ENCODE assay signal across 11 cellular contexts in genomic region chr5:53069626-53070025, GRCh38. TPM values are rescaled to one million over a fixed set of nuclear protein-coding genes. Genes with fewer than 3 reads are reported as not detected.
DNase-seq lines count a peak whose midpoint lies in the region; ATAC-seq and TF ChIP-seq lines count a peak whose summit lies in the region.
"Had no signal": no experiment of that assay in that cellular context is flagged by ENCODE, and none has a peak within 500 bp of the region (broad histone marks: within the 10 kb centered on the region; RNA-seq: fewer than 3 reads in every experiment).

No MANE protein-coding gene starts in this region.

- DNase-seq in HS-5 (ENCODE audit: low read depth) = peak; percentile 85
- peak; percentile 56 to 76 for DNase-seq in activated CD4-positive, alpha-beta T cell treated with anti-CD3 and anti-CD28 coated beads, Interleukin-2, amount 50 U/mL, for 48 hours
- no peak for DNase-seq in endothelial cell (ENCODE audit: low spot score)
- peak; percentile 38 to 69 (median 55) for DNase-seq in stimulated activated CD4-positive, alpha-beta T cell treated with anti-CD3 and anti-CD28 coated beads, TNF-alpha, amount 100 ng/mL, for 48 hours (ENCODE audit: low read depth in 3 of 3)
- no peak for DNase-seq in HT-29 (ENCODE audit: low spot score)
- no peak for DNase-seq in left lobe of liver (ENCODE audit: low spot score)
- no peak for DNase-seq in sciatic nerve (ENCODE audit: low spot score)
- no peak for DNase-seq in A673 (ENCODE audit: low spot score)
- DNase-seq: H7 had no signal

- H3K4me3 ChIP-seq in A673 (ENCODE audit: low read depth, low read length, poor library complexity, severe bottlenecking) = no peak overlapping the region

- H3K27me3 ChIP-seq in A673 (replicated peaks; ENCODE audit: insufficient read depth, low read depth, low read length, poor library complexity) = no peaks in the 10 kb centered on the region

- no peak overlapping the region for H3K27ac ChIP-seq in A673 (ENCODE audit: low read depth, low read length, poor library complexity, severe bottlenecking)
- H3K27ac ChIP-seq: parathyroid adenoma had no signal

- H3K4me1 ChIP-seq in A673 (ENCODE audit: insufficient read depth, low read length, poor library complexity, severe bottlenecking) = no peaks in the 10 kb centered on the region
- H3K4me1 ChIP-seq: parathyroid adenoma had no signal

- no peaks in the 10 kb centered on the region for H3K9me3 Mint-ChIP-seq in endothelial cell (ENCODE audit: unreplicated experiment)
- H3K9me3 Mint-ChIP-seq: IgD-negative memory B cell had no signal

- intact Hi-C loops in sciatic nerve (cut with DNase I) (no loop called here), A673 (cut with micrococcal nuclease; ENCODE audit: unreplicated experiment) (no loop called here)

- ATAC-seq in left lobe of liver (no peak), sciatic nerve (no peak)

- H3K9me3 ChIP-seq in A673 (ENCODE audit: low read depth, low read length, poor library complexity, severe bottlenecking) = no peaks in the 10 kb centered on the region

- H3K27ac Mint-ChIP-seq in endothelial cell (ENCODE audit: unreplicated experiment) = peak overlapping the region; percentile 9
- H3K27ac Mint-ChIP-seq: IgD-negative memory B cell had no signal

- H3K4me3 Mint-ChIP-seq in endothelial cell (ENCODE audit: unreplicated experiment) = no peak overlapping the region
- H3K4me3 Mint-ChIP-seq: IgD-negative memory B cell had no signal

- BruUV-seq in A673 (replicated peaks; lab: Mats Ljungman, UMichigan) = no TSS peak

- POLR2A ChIA-PET in A673 (lab: Charles Lee; ENCODE audit: low non-redundant PET) = no interaction called here

- TF ChIP-seq CTCF in endothelial cell (IDR thresholded peaks at IDR 0.05; ENCODE audit: unreplicated experiment) (no peak), A673 (conservative IDR thresholded peaks at IDR 0.05; ENCODE audit: low read depth, low read length) (no peak)

- H3K4me1 Mint-ChIP-seq in endothelial cell (ENCODE audit: unreplicated experiment) = no peaks in the 10 kb centered on the region
- H3K4me1 Mint-ChIP-seq: IgD-negative memory B cell had no signal

- H3K27me3 Mint-ChIP-seq in endothelial cell (ENCODE audit: unreplicated experiment) = no peaks in the 10 kb centered on the region

- CTCF ChIA-PET in A673 (lab: Charles Lee) = no interaction called here

- no peaks in the 10 kb centered on the region for H3K36me3 ChIP-seq in A673 (ENCODE audit: insufficient read depth, low read length, poor library complexity, severe bottlenecking)

- peaks cover 13% of the 10 kb centered on the region for H3K36me3 Mint-ChIP-seq in endothelial cell (ENCODE audit: low read depth, unreplicated experiment)
- H3K36me3 Mint-ChIP-seq: IgD-negative memory B cell had no signal

RNA-seq across cellular contexts. Expression of gene MOCS2, which starts 39.9 kb away (rescaled TPM):
- total RNA-seq in endothelial cell (ENCODE audit: unreplicated experiment) (29.6 TPM), left lobe of liver (42.5 TPM), sciatic nerve (41.4 TPM), A673 (2021) (38.9 and 41.7 TPM in 2 replicates)
- 17.2 and 19.8 TPM in 2 replicates for total RNA-seq in HT-29 (2014; rRNA removed; shearing (Covaris generic))

Comparison
In these comparisons a context has a peak if more than half of its experiments do, and no peak if none do; other contexts are left out.
1. DNase-seq: peak in HS-5 (single experiment), activated CD4-positive, alpha-beta T cell treated with anti-CD3 and anti-CD28 coated beads, Interleukin-2, amount 50 U/mL, for 48 hours (2 of 2) and stimulated activated CD4-positive, alpha-beta T cell treated with anti-CD3 and anti-CD28 coated beads, TNF-alpha, amount 100 ng/mL, for 48 hours (3 of 3); none in endothelial cell (single experiment), HT-29 (single experiment), left lobe of liver (single experiment), sciatic nerve (single experiment) and A673 (single experiment).